In the genomic region with DNA sequence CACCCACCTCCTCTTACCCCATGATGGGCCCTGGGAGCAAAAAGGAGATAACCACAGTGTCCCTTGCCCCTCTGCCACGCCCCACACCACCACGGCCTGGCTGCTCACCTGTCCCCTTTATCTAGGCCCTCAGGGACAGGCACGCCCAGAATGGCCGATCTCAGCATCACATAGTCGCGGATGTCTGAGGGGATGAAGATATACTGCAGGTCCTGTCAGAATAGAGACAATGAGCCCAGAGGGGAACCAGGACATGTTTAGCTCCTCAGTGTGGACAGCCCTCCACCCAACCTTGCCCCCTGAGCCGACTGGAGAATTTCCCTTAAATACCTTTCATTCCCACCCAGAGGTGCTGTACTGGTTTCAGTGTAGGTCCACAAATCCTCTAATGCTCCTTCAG, we compare ENCODE assay signal across 16 cellular contexts. TPM values are rescaled to one million over a fixed set of nuclear protein-coding genes. Genes with fewer than 3 reads are reported as not detected.
"Had no signal": no experiment of that assay in that cellular context is flagged by ENCODE, and none has a peak within 500 bp of the region (broad histone marks: within the 10 kb centered on the region; RNA-seq: fewer than 3 reads in every experiment).

No MANE protein-coding gene starts in this region.

- H3K9me3 Mint-ChIP-seq: activated B cell treated with CpG ODN at 0.5 μM for 24 hours; activated naive CD8-positive, alpha-beta T cell treated with anti-CD3 and anti-CD28 coated beads for 36 hours; activated T-cell treated with anti-CD3 and anti-CD28 coated beads, Interleukin-2, amount 50 U/mL, for 72 hours; dendritic cell treated with granulocyte-macrophage colony-stimulating factor and Interleukin-4, amounts not matched to agents 40 ng/mL and 50 ng/mL, for 4 days had no signal

- H3K4me3 Mint-ChIP-seq: activated B cell treated with CpG ODN at 0.5 μM for 24 hours; activated naive CD8-positive, alpha-beta T cell treated with anti-CD3 and anti-CD28 coated beads for 36 hours; activated T-cell treated with anti-CD3 and anti-CD28 coated beads, Interleukin-2, amount 50 U/mL, for 72 hours; dendritic cell treated with granulocyte-macrophage colony-stimulating factor and Interleukin-4, amounts not matched to agents 40 ng/mL and 50 ng/mL, for 4 days had no signal

- ATAC-seq: stimulated activated naive CD8-positive, alpha-beta T cell treated with anti-CD3 and anti-CD28 coated beads, Interleukin-15, Interleukin-2, amounts not matched to agents 100 U/mL and 50 U/mL, for 24 hours had no signal

- H3K27me3 Mint-ChIP-seq: activated B cell treated with CpG ODN at 0.5 μM for 24 hours; activated naive CD8-positive, alpha-beta T cell treated with anti-CD3 and anti-CD28 coated beads for 36 hours had no signal

- H3K27ac ChIP-seq: brain microvascular endothelial cell had no signal

- H3K4me3 ChIP-seq: lung had no signal

- DNase-seq: activated B cell treated with CpG ODN at 0.5 μM for 24 hours; activated CD4-positive, alpha-beta T cell treated with anti-CD3 and anti-CD28 coated beads for 48 hours; activated CD8-positive, alpha-beta memory T cell treated with anti-CD3 and anti-CD28 coated beads, Interleukin-2, amount 50 U/mL, for 48 hours; activated naive CD8-positive, alpha-beta T cell treated with anti-CD3 and anti-CD28 coated beads for 36 hours; activated T-cell treated with anti-CD3 and anti-CD28 coated beads, Interleukin-2, amount 50 U/mL, for 72 hours; brain microvascular endothelial cell; effector memory CD4-positive, alpha-beta T cell; small intestine; stimulated activated CD4-positive, alpha-beta T cell treated with anti-CD3 and anti-CD28 coated beads, Interleukin-4, amount 100 ng/mL, for 4 hours; stimulated activated CD8-positive, alpha-beta memory T cell treated with anti-CD3 and anti-CD28 coated beads, Interleukin-4, amount 100 ng/mL, for 48 hours; stimulated activated naive CD8-positive, alpha-beta T cell treated with anti-CD3 and anti-CD28 coated beads, Interleukin-15, Interleukin-2, amounts not matched to agents 100 U/mL and 50 U/mL, for 24 hours had no signal

- H3K27ac Mint-ChIP-seq: activated B cell treated with CpG ODN at 0.5 μM for 24 hours; activated naive CD8-positive, alpha-beta T cell treated with anti-CD3 and anti-CD28 coated beads for 36 hours; activated T-cell treated with anti-CD3 and anti-CD28 coated beads, Interleukin-2, amount 50 U/mL, for 72 hours; dendritic cell treated with granulocyte-macrophage colony-stimulating factor and Interleukin-4, amounts not matched to agents 40 ng/mL and 50 ng/mL, for 4 days had no signal

- H3K27me3 ChIP-seq: brain microvascular endothelial cell had no signal

RNA-seq across cellular contexts. Expression of a gene that starts 15.2 kb away (rescaled TPM):
- total RNA-seq: activated B cell treated with CpG ODN at 0.5 μM for 24 hours; activated naive CD8-positive, alpha-beta T cell treated with anti-CD3 and anti-CD28 coated beads for 36 hours; T-helper 2 cell treated with Interferon-gamma antibody and Interleukin-4, amounts not matched to agents 100 ng/mL and 5 ng/mL, for 36 hours; temporal lobe had no signal

RNA-seq across cellular contexts. Expression of a gene that starts 30.6 kb away (rescaled TPM):
- total RNA-seq: myocyte; T-helper 2 cell treated with Interferon-gamma antibody and Interleukin-4, amounts not matched to agents 100 ng/mL and 5 ng/mL, for 36 hours had no signal
